In genomic region chr6:41367700-41368099, GRCh38 we compare ENCODE assay signal across 1 cellular context.
A peak's percentile ranks its signal among the peaks of the same experiment; 100 is the strongest.
TF ChIP-seq lines count a peak whose summit lies in the region.

No MANE protein-coding gene starts in this region.

TF ChIP-seq in HepG2, 621 proteins besides CTCF, POLR2A, EP300 and RAD21 (continued from another document and continues in another):
- TF ChIP-seq ZNF362 (CRISPR knock-in tag; IDR thresholded peaks at IDR 0.05; ENCODE audit: borderline replicate concordance): 0 out of 2 replicates have a peak, but pooled peaks have one; percentile 26
- no peak for TF ChIP-seq HCFC1 (IDR thresholded peaks at IDR 0.05; ENCODE audit: low read depth, low read length)
- no peak for TF ChIP-seq ZNF569 (CRISPR knock-in tag; IDR thresholded peaks at IDR 0.05; ENCODE audit: borderline replicate concordance)
- no peak for TF ChIP-seq ZNF512 (CRISPR knock-in tag; IDR thresholded peaks at IDR 0.05)
- TF ChIP-seq, protein P1, sequence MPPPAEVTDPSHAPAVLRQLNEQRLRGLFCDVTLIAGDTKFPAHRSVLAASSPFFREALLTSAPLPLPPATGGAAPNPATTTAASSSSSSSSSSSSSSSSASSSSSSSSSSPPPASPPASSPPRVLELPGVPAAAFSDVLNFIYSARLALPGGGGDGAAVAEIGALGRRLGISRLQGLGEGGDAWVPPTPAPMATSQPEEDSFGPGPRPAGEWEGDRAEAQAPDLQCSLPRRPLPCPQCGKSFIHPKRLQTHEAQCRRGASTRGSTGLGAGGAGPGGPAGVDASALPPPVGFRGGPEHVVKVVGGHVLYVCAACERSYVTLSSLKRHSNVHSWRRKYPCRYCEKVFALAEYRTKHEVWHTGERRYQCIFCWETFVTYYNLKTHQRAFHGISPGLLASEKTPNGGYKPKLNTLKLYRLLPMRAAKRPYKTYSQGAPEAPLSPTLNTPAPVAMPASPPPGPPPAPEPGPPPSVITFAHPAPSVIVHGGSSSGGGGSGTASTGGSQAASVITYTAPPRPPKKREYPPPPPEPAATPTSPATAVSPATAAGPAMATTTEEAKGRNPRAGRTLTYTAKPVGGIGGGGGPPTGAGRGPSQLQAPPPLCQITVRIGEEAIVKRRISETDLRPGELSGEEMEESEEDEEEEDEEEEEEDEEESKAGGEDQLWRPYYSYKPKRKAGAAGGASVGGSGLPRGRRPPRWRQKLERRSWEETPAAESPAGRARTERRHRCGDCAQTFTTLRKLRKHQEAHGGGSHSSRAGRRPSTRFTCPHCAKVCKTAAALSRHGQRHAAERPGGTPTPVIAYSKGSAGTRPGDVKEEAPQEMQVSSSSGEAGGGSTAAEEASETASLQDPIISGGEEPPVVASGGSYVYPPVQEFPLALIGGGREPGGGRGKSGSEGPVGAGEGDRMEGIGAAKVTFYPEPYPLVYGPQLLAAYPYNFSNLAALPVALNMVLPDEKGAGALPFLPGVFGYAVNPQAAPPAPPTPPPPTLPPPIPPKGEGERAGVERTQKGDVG (CRISPR knock-in tag; IDR thresholded peaks at IDR 0.05; ENCODE audit: borderline replicate concordance): peak; percentile 64; the same call in 1 of the 2 replicates
- TF ChIP-seq NAIF1 (CRISPR knock-in tag; IDR thresholded peaks at IDR 0.05; ENCODE audit: borderline replicate concordance): no peak
- TF ChIP-seq ZNF570 (CRISPR knock-in tag; IDR thresholded peaks at IDR 0.05; ENCODE audit: borderline replicate concordance): no peak
- TF ChIP-seq ZNF124 (CRISPR knock-in tag; IDR thresholded peaks at IDR 0.05): no peak
- peak; percentile 27; the same call in 1 of the 2 replicates for TF ChIP-seq ZFX (CRISPR knock-in tag; IDR thresholded peaks at IDR 0.05; ENCODE audit: low read depth)
- no peak for TF ChIP-seq MAZ (IDR thresholded peaks at IDR 0.05; ENCODE audit: borderline replicate concordance, low read depth, low read length)
- TF ChIP-seq MAZ (CRISPR knock-in tag; IDR thresholded peaks at IDR 0.05; ENCODE audit: low read depth): peak; percentile 62
- TF ChIP-seq, protein P2, sequence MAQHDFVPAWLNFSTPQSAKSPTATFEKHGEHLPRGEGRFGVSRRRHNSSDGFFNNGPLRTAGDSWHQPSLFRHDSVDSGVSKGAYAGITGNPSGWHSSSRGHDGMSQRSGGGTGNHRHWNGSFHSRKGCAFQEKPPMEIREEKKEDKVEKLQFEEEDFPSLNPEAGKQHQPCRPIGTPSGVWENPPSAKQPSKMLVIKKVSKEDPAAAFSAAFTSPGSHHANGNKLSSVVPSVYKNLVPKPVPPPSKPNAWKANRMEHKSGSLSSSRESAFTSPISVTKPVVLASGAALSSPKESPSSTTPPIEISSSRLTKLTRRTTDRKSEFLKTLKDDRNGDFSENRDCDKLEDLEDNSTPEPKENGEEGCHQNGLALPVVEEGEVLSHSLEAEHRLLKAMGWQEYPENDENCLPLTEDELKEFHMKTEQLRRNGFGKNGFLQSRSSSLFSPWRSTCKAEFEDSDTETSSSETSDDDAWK (CRISPR knock-in tag; IDR thresholded peaks at IDR 0.05): no peak
- TF ChIP-seq FOXK2 (IDR thresholded peaks at IDR 0.05): no peak
- TF ChIP-seq PTBP1 (IDR thresholded peaks at IDR 0.05; ENCODE audit: low read depth, low read length, poor library complexity, severe bottlenecking): no peak
- peak; percentile 35; the same call in 1 of the 2 replicates for TF ChIP-seq IRF2 (CRISPR knock-in tag; IDR thresholded peaks at IDR 0.05)
- no peak for TF ChIP-seq HOXD1 (CRISPR knock-in tag; IDR thresholded peaks at IDR 0.05)
- no peak for TF ChIP-seq FOXA3 (CRISPR knock-in tag; IDR thresholded peaks at IDR 0.05)
- TF ChIP-seq KLF16 (CRISPR knock-in tag; IDR thresholded peaks at IDR 0.05): peak in 1 of 2 experiments; percentile 33; a peak in 1 of 4 replicates
- TF ChIP-seq ZFP62 (CRISPR knock-in tag; IDR thresholded peaks at IDR 0.05): no peak
- TF ChIP-seq, protein P3, sequence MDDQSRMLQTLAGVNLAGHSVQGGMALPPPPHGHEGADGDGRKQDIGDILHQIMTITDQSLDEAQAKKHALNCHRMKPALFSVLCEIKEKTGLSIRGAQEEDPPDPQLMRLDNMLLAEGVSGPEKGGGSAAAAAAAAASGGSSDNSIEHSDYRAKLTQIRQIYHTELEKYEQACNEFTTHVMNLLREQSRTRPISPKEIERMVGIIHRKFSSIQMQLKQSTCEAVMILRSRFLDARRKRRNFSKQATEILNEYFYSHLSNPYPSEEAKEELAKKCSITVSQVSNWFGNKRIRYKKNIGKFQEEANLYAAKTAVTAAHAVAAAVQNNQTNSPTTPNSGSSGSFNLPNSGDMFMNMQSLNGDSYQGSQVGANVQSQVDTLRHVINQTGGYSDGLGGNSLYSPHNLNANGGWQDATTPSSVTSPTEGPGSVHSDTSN (CRISPR knock-in tag; IDR thresholded peaks at IDR 0.05; ENCODE audit: borderline replicate concordance): no peak
- no peak for TF ChIP-seq KMT2A (CRISPR knock-in tag; IDR thresholded peaks at IDR 0.05)
- TF ChIP-seq, protein P4, sequence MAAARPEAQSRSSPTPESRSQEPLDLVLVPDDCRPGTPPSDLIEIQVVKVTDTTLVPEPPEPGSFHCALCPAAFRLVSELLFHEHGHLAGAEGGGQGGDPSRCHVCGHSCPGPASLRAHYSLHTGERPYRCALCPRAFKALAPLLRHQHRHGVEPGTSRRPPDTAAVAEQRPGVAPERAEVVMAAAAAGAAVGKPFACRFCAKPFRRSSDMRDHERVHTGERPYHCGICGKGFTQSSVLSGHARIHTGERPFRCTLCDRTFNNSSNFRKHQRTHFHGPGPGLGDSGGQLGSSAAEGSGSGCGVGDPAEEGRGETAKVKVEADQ (CRISPR knock-in tag; IDR thresholded peaks at IDR 0.05; ENCODE audit: borderline replicate concordance): no peak
- no peak for TF ChIP-seq ZSCAN25 (CRISPR knock-in tag; IDR thresholded peaks at IDR 0.05)
- 0 out of 2 replicates have a peak, but pooled peaks have one; percentile 19 for TF ChIP-seq ARID5B (CRISPR knock-in tag; IDR thresholded peaks at IDR 0.05)
- no peak for TF ChIP-seq JUND (CRISPR knock-in tag; IDR thresholded peaks at IDR 0.05)
- peak; percentile 17; the same call in 1 of the 2 replicates for TF ChIP-seq TFAP4 (IDR thresholded peaks at IDR 0.05; ENCODE audit: borderline replicate concordance, low read depth)
- TF ChIP-seq, protein P5, sequence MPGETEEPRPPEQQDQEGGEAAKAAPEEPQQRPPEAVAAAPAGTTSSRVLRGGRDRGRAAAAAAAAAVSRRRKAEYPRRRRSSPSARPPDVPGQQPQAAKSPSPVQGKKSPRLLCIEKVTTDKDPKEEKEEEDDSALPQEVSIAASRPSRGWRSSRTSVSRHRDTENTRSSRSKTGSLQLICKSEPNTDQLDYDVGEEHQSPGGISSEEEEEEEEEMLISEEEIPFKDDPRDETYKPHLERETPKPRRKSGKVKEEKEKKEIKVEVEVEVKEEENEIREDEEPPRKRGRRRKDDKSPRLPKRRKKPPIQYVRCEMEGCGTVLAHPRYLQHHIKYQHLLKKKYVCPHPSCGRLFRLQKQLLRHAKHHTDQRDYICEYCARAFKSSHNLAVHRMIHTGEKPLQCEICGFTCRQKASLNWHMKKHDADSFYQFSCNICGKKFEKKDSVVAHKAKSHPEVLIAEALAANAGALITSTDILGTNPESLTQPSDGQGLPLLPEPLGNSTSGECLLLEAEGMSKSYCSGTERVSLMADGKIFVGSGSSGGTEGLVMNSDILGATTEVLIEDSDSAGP (CRISPR knock-in tag; IDR thresholded peaks at IDR 0.05; ENCODE audit: borderline replicate concordance): peak; percentile 26; the same call in 1 of the 2 replicates
- TF ChIP-seq TRIM22 (IDR thresholded peaks at IDR 0.05): no peak
- TF ChIP-seq, protein P6, sequence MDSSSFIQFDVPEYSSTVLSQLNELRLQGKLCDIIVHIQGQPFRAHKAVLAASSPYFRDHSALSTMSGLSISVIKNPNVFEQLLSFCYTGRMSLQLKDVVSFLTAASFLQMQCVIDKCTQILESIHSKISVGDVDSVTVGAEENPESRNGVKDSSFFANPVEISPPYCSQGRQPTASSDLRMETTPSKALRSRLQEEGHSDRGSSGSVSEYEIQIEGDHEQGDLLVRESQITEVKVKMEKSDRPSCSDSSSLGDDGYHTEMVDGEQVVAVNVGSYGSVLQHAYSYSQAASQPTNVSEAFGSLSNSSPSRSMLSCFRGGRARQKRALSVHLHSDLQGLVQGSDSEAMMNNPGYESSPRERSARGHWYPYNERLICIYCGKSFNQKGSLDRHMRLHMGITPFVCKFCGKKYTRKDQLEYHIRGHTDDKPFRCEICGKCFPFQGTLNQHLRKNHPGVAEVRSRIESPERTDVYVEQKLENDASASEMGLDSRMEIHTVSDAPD (CRISPR knock-in tag; IDR thresholded peaks at IDR 0.05): no peak
- 0 out of 2 replicates have a peak, but pooled peaks have one; percentile 79 for TF ChIP-seq ZBTB7A (CRISPR knock-in tag; IDR thresholded peaks at IDR 0.05)
- TF ChIP-seq KAT8 (CRISPR knock-in tag; IDR thresholded peaks at IDR 0.05): no peak
- no peak for TF ChIP-seq CEBPB (IDR thresholded peaks at IDR 0.05; ENCODE audit: borderline replicate concordance, low read depth, low read length)
- peak; percentile 42; the same call in 1 of the 2 replicates for TF ChIP-seq THAP9 (CRISPR knock-in tag; IDR thresholded peaks at IDR 0.05; ENCODE audit: borderline replicate concordance)
- no peak for TF ChIP-seq ZNF781 (CRISPR knock-in tag; IDR thresholded peaks at IDR 0.05; ENCODE audit: borderline replicate concordance, not compliant biosample characterization)
